27 cellular contexts compared by ENCODE assay signal in the genomic region with DNA sequence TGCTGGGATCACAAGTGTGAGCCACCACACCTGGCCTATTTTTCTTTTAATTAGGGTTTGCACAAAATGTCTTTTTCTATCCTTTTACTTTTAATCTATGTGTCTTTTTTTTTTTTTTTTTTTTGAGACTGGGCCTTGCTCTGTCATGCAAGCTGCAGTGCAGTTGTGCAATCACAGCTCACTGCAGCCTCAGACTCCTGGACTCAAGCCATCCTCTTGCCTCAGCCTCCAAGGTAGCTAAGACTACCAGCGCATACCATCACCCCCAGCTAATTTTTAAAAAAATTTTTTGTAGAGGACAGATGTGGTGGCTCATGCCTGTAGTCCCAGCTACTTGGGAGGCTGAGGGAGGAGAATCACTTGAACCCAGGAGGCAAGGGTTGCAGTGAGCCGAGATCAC.
"Had no signal": no experiment of that assay in that cellular context is flagged by ENCODE, and none has a peak within 500 bp of the region (broad histone marks: within the 10 kb centered on the region; RNA-seq: fewer than 3 reads in every experiment).

No MANE protein-coding gene starts in this region.

- H3K27ac ChIP-seq: epithelial cell of prostate, gastroesophageal sphincter, thoracic aorta, upper lobe of right lung, WERI-Rb-1 had no signal

- H3K9me3 ChIP-seq: upper lobe of right lung had no signal

- FAIRE-seq: bronchial epithelial cell, islet of Langerhans, TTC549 had no signal

- H3K27me3 Mint-ChIP-seq: activated naive CD8-positive, alpha-beta T cell; progenitor cell of endocrine pancreas; T-cell had no signal

- H3K27ac Mint-ChIP-seq: activated CD8-positive, alpha-beta T cell treated with anti-CD3 and anti-CD28 coated beads, Interleukin-2, amount 10 ng/mL, durations not matched to agents 7 days and 5 days; activated naive CD8-positive, alpha-beta T cell; activated T-helper 1 cell treated with anti-CD3 and anti-CD28 coated beads, Interleukin-12 subunit alpha, Interleukin-12 subunit beta, Interleukin-2, Interleukin-4 antibody, amounts not matched to agents 30 ng/mL and 10 ng/mL and 1 ng/mL, durations not matched to agents 14 hours and 24 hours and 36 hours; natural killer cell; progenitor cell of endocrine pancreas; T-cell; T-helper 2 cell treated with Interferon-gamma antibody and Interleukin-4, amounts not matched to agents 5 μg/mL and 100 μg/mL, for 36 hours had no signal

- H3K36me3 ChIP-seq: gastroesophageal sphincter, thoracic aorta, upper lobe of right lung had no signal

- H3K27me3 ChIP-seq: gastroesophageal sphincter, upper lobe of right lung had no signal

- H3K4me1 Mint-ChIP-seq: natural killer cell had no signal

- H3K4me3 ChIP-seq: gastroesophageal sphincter, thoracic aorta, upper lobe of right lung had no signal

- DNase-seq: activated CD4-positive, alpha-beta T cell treated with anti-CD3 and anti-CD28 coated beads, Interleukin-2, amount 50 U/mL, for 1 hour; activated CD4-positive, CD25-positive, alpha-beta regulatory T cell treated with anti-CD3 and anti-CD28 coated beads, Interleukin-2, amount 50 U/mL, for 72 hours; activated CD8-positive, alpha-beta T cell treated with anti-CD3 and anti-CD28 coated beads, Interleukin-2, amount 10 ng/mL, durations not matched to agents 7 days and 5 days; activated naive CD4-positive, alpha-beta T cell; amniotic stem cell; cerebellar nuclear complex; head of caudate nucleus; hypothalamus; left cardiac atrium; midbrain; natural killer cell; retina; stimulated activated CD4-positive, alpha-beta T cell treated with anti-CD3 and anti-CD28 coated beads, Interleukin-4, amount 100 ng/mL, for 24 hours; stimulated activated naive CD4-positive, alpha-beta T cell treated with Interleukin-2 at 50 U/mL for 16 hours; T-cell; upper lobe of right lung; WERI-Rb-1 had no signal

- H3K4me1 ChIP-seq: gastroesophageal sphincter, upper lobe of right lung had no signal

- H3K4me3 Mint-ChIP-seq: activated CD8-positive, alpha-beta T cell treated with anti-CD3 and anti-CD28 coated beads, Interleukin-2, amount 10 ng/mL, durations not matched to agents 7 days and 5 days; activated naive CD8-positive, alpha-beta T cell; activated T-helper 1 cell treated with anti-CD3 and anti-CD28 coated beads, Interleukin-12 subunit alpha, Interleukin-12 subunit beta, Interleukin-2, Interleukin-4 antibody, amounts not matched to agents 30 ng/mL and 10 ng/mL and 1 ng/mL, durations not matched to agents 14 hours and 24 hours and 36 hours; natural killer cell; T-cell; T-helper 2 cell treated with Interferon-gamma antibody and Interleukin-4, amounts not matched to agents 5 μg/mL and 100 μg/mL, for 36 hours had no signal

- ATAC-seq: activated CD8-positive, alpha-beta T cell treated with anti-CD3 and anti-CD28 coated beads, Interleukin-2, amount 10 ng/mL, durations not matched to agents 7 days and 5 days; gastroesophageal sphincter; left cardiac atrium; natural killer cell; T-cell; upper lobe of right lung had no signal
